Comparison of ENCODE assay signal across 13 cellular contexts in the genomic region with DNA sequence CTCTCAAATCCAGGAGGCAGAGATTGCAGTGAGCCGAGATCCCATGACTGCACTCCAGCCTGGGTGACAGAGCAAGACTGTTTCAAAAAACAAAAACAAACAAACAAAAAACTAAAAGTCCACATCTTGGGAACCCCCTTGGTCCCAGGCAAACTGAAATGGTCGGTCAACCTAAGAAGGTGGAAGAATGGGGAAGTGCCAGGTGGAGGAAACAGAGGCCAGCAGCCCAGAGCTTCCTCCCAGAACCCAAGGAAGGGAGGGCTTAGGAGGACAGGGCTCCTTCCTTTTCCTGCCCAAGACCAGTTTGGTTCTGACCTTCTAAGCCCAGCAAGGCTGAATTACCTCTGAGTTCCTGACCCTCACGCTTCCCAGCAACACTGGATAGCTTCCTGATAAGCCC.
A peak's percentile ranks its signal among the peaks of the same experiment; 100 is the strongest.
DNase-seq lines count a peak whose midpoint lies in the region; ATAC-seq and TF ChIP-seq lines count a peak whose summit lies in the region.
"Had no signal": no experiment of that assay in that cellular context is flagged by ENCODE, and none has a peak within 500 bp of the region (broad histone marks: within the 10 kb centered on the region; RNA-seq: fewer than 3 reads in every experiment).

No MANE protein-coding gene starts in this region.

- H3K27me3 Mint-ChIP-seq in activated T-cell treated with anti-CD3 and anti-CD28 coated beads, Interleukin-2, amount 50 U/mL, for 24 hours, result no peaks in the 10 kb centered on the region
- H3K27me3 Mint-ChIP-seq in activated naive CD8-positive, alpha-beta T cell treated with anti-CD3 and anti-CD28 coated beads, Interleukin-2, amount 10 ng/mL, durations not matched to agents 7 days and 5 days, result no peaks in the 10 kb centered on the region
- H3K27me3 Mint-ChIP-seq in stimulated activated naive B cell treated with anti-CD40 and anti-IgM and Interleukin-4, amounts not matched to agents 10 μg/mL and 1 μg/mL and 100 μg/mL, for 72 hours, result no peaks in the 10 kb centered on the region

- H3K9me3 Mint-ChIP-seq in activated T-cell treated with anti-CD3 and anti-CD28 coated beads, Interleukin-2, amount 50 U/mL, for 24 hours, result no peaks in the 10 kb centered on the region
- peaks cover 10% of the 10 kb centered on the region for H3K9me3 Mint-ChIP-seq in activated naive CD8-positive, alpha-beta T cell treated with anti-CD3 and anti-CD28 coated beads, Interleukin-2, amount 10 ng/mL, durations not matched to agents 7 days and 5 days
- peaks cover 0 to 5% of the 10 kb centered on the region in 2 donors for H3K9me3 Mint-ChIP-seq in stimulated activated naive B cell treated with anti-CD40 and anti-IgM and Interleukin-4, amounts not matched to agents 10 μg/mL and 1 μg/mL and 100 μg/mL, for 72 hours
- H3K9me3 Mint-ChIP-seq: mesothelial cell of epicardium had no signal

- H3K4me1 Mint-ChIP-seq in activated T-cell treated with anti-CD3 and anti-CD28 coated beads, Interleukin-2, amount 50 U/mL, for 24 hours (ENCODE audit: low read depth), result peaks cover 63% of the 10 kb centered on the region
- peaks cover 56% of the 10 kb centered on the region for H3K4me1 Mint-ChIP-seq in activated naive CD8-positive, alpha-beta T cell treated with anti-CD3 and anti-CD28 coated beads, Interleukin-2, amount 10 ng/mL, durations not matched to agents 7 days and 5 days
- H3K4me1 Mint-ChIP-seq in stimulated activated naive B cell treated with anti-CD40 and anti-IgM and Interleukin-4, amounts not matched to agents 10 μg/mL and 1 μg/mL and 100 μg/mL, for 72 hours, result peaks cover 37 to 63% of the 10 kb centered on the region in 2 donors

- ATAC-seq in activated naive CD8-positive, alpha-beta T cell treated with anti-CD3 and anti-CD28 coated beads, Interleukin-2, amount 10 ng/mL, durations not matched to agents 7 days and 5 days (ENCODE audit: low read depth), result no peak
- ATAC-seq in stimulated activated naive B cell treated with anti-CD40 and anti-IgM and Interleukin-4, amounts not matched to agents 10 μg/mL and 1 μg/mL and 100 μg/mL, for 72 hours (replicated peaks), result no peak
- ATAC-seq in left lobe of liver, result no peak
- ATAC-seq: sciatic nerve had no signal

- peaks cover 14% of the 10 kb centered on the region for H3K36me3 Mint-ChIP-seq in activated T-cell treated with anti-CD3 and anti-CD28 coated beads, Interleukin-2, amount 50 U/mL, for 24 hours (ENCODE audit: low read depth)
- H3K36me3 Mint-ChIP-seq in activated naive CD8-positive, alpha-beta T cell treated with anti-CD3 and anti-CD28 coated beads, Interleukin-2, amount 10 ng/mL, durations not matched to agents 7 days and 5 days, result peaks cover 40% of the 10 kb centered on the region
- H3K36me3 Mint-ChIP-seq in stimulated activated naive B cell treated with anti-CD40 and anti-IgM and Interleukin-4, amounts not matched to agents 10 μg/mL and 1 μg/mL and 100 μg/mL, for 72 hours, result peaks cover 3 to 6% of the 10 kb centered on the region in 2 donors
- H3K36me3 Mint-ChIP-seq: mesothelial cell of epicardium had no signal

- POLR2A ChIA-PET in activated naive CD8-positive, alpha-beta T cell treated with anti-CD3 and anti-CD28 coated beads, Interleukin-2, amount 10 ng/mL, durations not matched to agents 7 days and 5 days (lab: Charles Lee), result interaction anchor here (0.8 to 8.2 kb wide), 5 partner anchors 9 to 120 kb away, joined by 3 to 74 read pairs (median 6); no protein-coding TSS in a partner anchor

- H3K4me3 Mint-ChIP-seq in activated T-cell treated with anti-CD3 and anti-CD28 coated beads, Interleukin-2, amount 50 U/mL, for 24 hours, result no peak overlapping the region
- H3K4me3 Mint-ChIP-seq in activated naive CD8-positive, alpha-beta T cell treated with anti-CD3 and anti-CD28 coated beads, Interleukin-2, amount 10 ng/mL, durations not matched to agents 7 days and 5 days, result peak overlapping the region; percentile 48
- H3K4me3 Mint-ChIP-seq in stimulated activated naive B cell treated with anti-CD40 and anti-IgM and Interleukin-4, amounts not matched to agents 10 μg/mL and 1 μg/mL and 100 μg/mL, for 72 hours, result no peak overlapping the region
- H3K4me3 Mint-ChIP-seq: mesothelial cell of epicardium had no signal

- no peak for DNase-seq in activated T-cell treated with anti-CD3 and anti-CD28 coated beads, Interleukin-2, amount 50 U/mL, for 24 hours
- DNase-seq in activated T-cell treated with anti-CD3 and anti-CD28 coated beads, Interleukin-2, amount 50 U/mL, for 48 hours, result no peak
- DNase-seq in NB4 (ENCODE audit: low read depth) (peak; percentile 53), left lobe of liver (ENCODE audit: low spot score) (no peak), NCI-H524 treated with DMSO at 0.1 percent for 48 hours (lab: John Stamatoyannopoulos, UW) (no peak)
- DNase-seq in activated naive CD8-positive, alpha-beta T cell treated with anti-CD3 and anti-CD28 coated beads, Interleukin-2, amount 10 ng/mL, durations not matched to agents 7 days and 5 days, result no peak
- no peak for DNase-seq in stimulated activated naive B cell treated with anti-CD40 and anti-IgM and Interleukin-4, amounts not matched to agents 10 μg/mL and 1 μg/mL and 100 μg/mL, for 72 hours
- DNase-seq in stimulated activated CD8-positive, alpha-beta memory T cell treated with anti-CD3 and anti-CD28 coated beads, Interleukin-4, amount 100 ng/mL, for 48 hours, result no peak
- DNase-seq: NCI-H2081 treated with DMSO at 0.1 percent for 48 hours, occipital lobe, uterus had no signal

- TF ChIP-seq CTCF in NB4 (IDR thresholded peaks at IDR 0.05; ENCODE audit: low read depth, low read length), result no peak

- no peak for TF ChIP-seq POLR2A in NB4 (IDR thresholded peaks at IDR 0.05; ENCODE audit: extremely low read depth, insufficient read length)

- peak overlapping the region; percentile 84 for H3K27ac Mint-ChIP-seq in activated T-cell treated with anti-CD3 and anti-CD28 coated beads, Interleukin-2, amount 50 U/mL, for 24 hours
- H3K27ac Mint-ChIP-seq in activated naive CD8-positive, alpha-beta T cell treated with anti-CD3 and anti-CD28 coated beads, Interleukin-2, amount 10 ng/mL, durations not matched to agents 7 days and 5 days, result peak overlapping the region; percentile 76
- H3K27ac Mint-ChIP-seq in stimulated activated naive B cell treated with anti-CD40 and anti-IgM and Interleukin-4, amounts not matched to agents 10 μg/mL and 1 μg/mL and 100 μg/mL, for 72 hours, result peak overlapping the region; percentile 88
- H3K27ac Mint-ChIP-seq: mesothelial cell of epicardium had no signal

- no peak overlapping the region for H3K4me3 ChIP-seq in NB4 (ENCODE audit: low read depth, low read length)
- H3K4me3 ChIP-seq: uterus had no signal
